Comparison of ENCODE assay signal across 17 cellular contexts in the genomic region with DNA sequence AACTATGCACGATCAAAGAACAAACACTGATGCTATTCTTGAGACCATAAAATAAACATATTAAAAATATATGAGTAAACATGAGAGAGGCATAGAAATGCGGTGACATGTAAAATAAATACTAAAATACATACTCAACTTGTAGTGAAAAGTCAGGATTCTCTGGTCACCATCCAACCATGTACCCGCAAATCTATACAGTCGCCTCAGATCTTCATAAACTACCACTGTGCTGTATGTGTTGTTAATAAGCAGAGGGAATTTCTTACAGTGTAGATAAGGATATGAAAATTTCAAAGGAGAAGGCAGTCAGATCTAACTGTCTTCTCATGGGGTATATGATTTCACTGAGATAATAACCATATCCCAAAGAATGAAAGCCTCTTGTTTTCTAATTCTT.
"Had no signal": no experiment of that assay in that cellular context is flagged by ENCODE, and none has a peak within 500 bp of the region (broad histone marks: within the 10 kb centered on the region; RNA-seq: fewer than 3 reads in every experiment).

No MANE protein-coding gene starts in this region.

- H3K4me1 Mint-ChIP-seq: activated naive CD8-positive, alpha-beta T cell treated with anti-CD3 and anti-CD28 coated beads, Interleukin-2, amount 10 ng/mL, durations not matched to agents 7 days and 5 days; T-cell had no signal

- H3K36me3 ChIP-seq: suprapubic skin had no signal

- H3K27me3 Mint-ChIP-seq: activated naive CD8-positive, alpha-beta T cell treated with anti-CD3 and anti-CD28 coated beads, Interleukin-2, amount 10 ng/mL, durations not matched to agents 7 days and 5 days; effector memory CD8-positive, alpha-beta T cell; T-cell had no signal

- FAIRE-seq: bronchial epithelial cell had no signal

- H3K36me3 Mint-ChIP-seq: activated naive CD8-positive, alpha-beta T cell treated with anti-CD3 and anti-CD28 coated beads, Interleukin-2, amount 10 ng/mL, durations not matched to agents 7 days and 5 days; T-cell had no signal

- H3K27ac Mint-ChIP-seq: activated naive CD8-positive, alpha-beta T cell treated with anti-CD3 and anti-CD28 coated beads, Interleukin-2, amount 10 ng/mL, durations not matched to agents 7 days and 5 days; activated T-helper 1 cell treated with anti-CD3 and anti-CD28 coated beads, Interleukin-12 subunit alpha, Interleukin-12 subunit beta, Interleukin-2, Interleukin-4 antibody, amounts not matched to agents 30 ng/mL and 10 ng/mL and 1 ng/mL, durations not matched to agents 14 hours and 24 hours and 36 hours; effector memory CD8-positive, alpha-beta T cell; T-cell had no signal

- H3K9me3 Mint-ChIP-seq: activated naive CD8-positive, alpha-beta T cell treated with anti-CD3 and anti-CD28 coated beads, Interleukin-2, amount 10 ng/mL, durations not matched to agents 7 days and 5 days had no signal

- DNase-seq: activated naive CD4-positive, alpha-beta T cell; activated naive CD8-positive, alpha-beta T cell treated with anti-CD3 and anti-CD28 coated beads, Interleukin-2, amount 10 ng/mL, durations not matched to agents 7 days and 5 days; aorta; dermis blood vessel endothelial cell; effector memory CD8-positive, alpha-beta T cell; midbrain; stimulated activated CD4-positive, alpha-beta T cell treated with anti-CD3 and anti-CD28 coated beads, Interleukin-4, amount 100 ng/mL, for 4 hours; stimulated activated naive CD8-positive, alpha-beta T cell treated with anti-CD3 and anti-CD28 coated beads, Interleukin-15, Interleukin-2, amounts not matched to agents 100 U/mL and 50 U/mL, for 24 hours; T-cell; T-helper 9 cell; trophoblast cell had no signal

- H3K27me3 ChIP-seq: suprapubic skin had no signal

- H3K4me3 ChIP-seq: suprapubic skin had no signal

- H3K79me2 ChIP-seq: parathyroid adenoma had no signal

- H3K4me1 ChIP-seq: parathyroid adenoma, suprapubic skin had no signal

- ATAC-seq: activated CD4-positive, CD25-positive, alpha-beta regulatory T cell treated with anti-CD3 and anti-CD28 coated beads, Interleukin-2, amount 50 U/mL, for 24 hours; effector memory CD8-positive, alpha-beta T cell; left lobe of liver; stimulated activated naive CD8-positive, alpha-beta T cell treated with anti-CD3 and anti-CD28 coated beads, Interleukin-15, Interleukin-2, amounts not matched to agents 100 U/mL and 50 U/mL, for 24 hours; T-cell had no signal

- H3K27ac ChIP-seq: parathyroid adenoma, suprapubic skin had no signal

- H3K9me3 ChIP-seq: suprapubic skin had no signal

- H2AFZ ChIP-seq: parathyroid adenoma had no signal

- H3K9ac ChIP-seq: parathyroid adenoma had no signal

- H3K4me3 Mint-ChIP-seq: activated naive CD8-positive, alpha-beta T cell treated with anti-CD3 and anti-CD28 coated beads, Interleukin-2, amount 10 ng/mL, durations not matched to agents 7 days and 5 days; activated T-helper 1 cell treated with anti-CD3 and anti-CD28 coated beads, Interleukin-12 subunit alpha, Interleukin-12 subunit beta, Interleukin-2, Interleukin-4 antibody, amounts not matched to agents 30 ng/mL and 10 ng/mL and 1 ng/mL, durations not matched to agents 14 hours and 24 hours and 36 hours; effector memory CD8-positive, alpha-beta T cell; T-cell had no signal
